In genomic region chr14:105944632-105945610, GRCh38 we compare ENCODE assay signal across 7 cellular contexts.
DNase-seq lines count a peak whose midpoint lies in the region; ATAC-seq and TF ChIP-seq lines count a peak whose summit lies in the region.

No MANE protein-coding gene starts in this region.

- H3K9me3 Mint-ChIP-seq in activated B cell treated with CpG ODN at 0.5 μM for 24 hours: no peaks in the 10 kb centered on the region
- peaks cover 48% of the 10 kb centered on the region for H3K9me3 Mint-ChIP-seq in endothelial cell (ENCODE audit: unreplicated experiment)

- H3K4me1 ChIP-seq in colonic mucosa (no peaks in the 10 kb centered on the region), gastrocnemius medialis (no peaks in the 10 kb centered on the region)

- no peak for TF ChIP-seq CTCF in activated B cell treated with CpG ODN at 0.5 μM for 24 hours (IDR thresholded peaks at IDR 0.05)
- peak; percentile 80 for TF ChIP-seq CTCF in colonic mucosa (IDR thresholded peaks at IDR 0.05)
- peak in 4 of 5 experiments; percentile 27 to 55 (median 40) for TF ChIP-seq CTCF in gastrocnemius medialis (IDR thresholded peaks at IDR 0.05 in 4 of 5, conservative IDR thresholded peaks at IDR 0.05 in 1 of 5)
- no peak for TF ChIP-seq CTCF in endothelial cell (IDR thresholded peaks at IDR 0.05; ENCODE audit: unreplicated experiment)

- H3K4me3 ChIP-seq in colonic mucosa: no peak overlapping the region
- H3K4me3 ChIP-seq in gastrocnemius medialis: no peak overlapping the region

- TF ChIP-seq POLR2A in gastrocnemius medialis (IDR thresholded peaks at IDR 0.05): no peak

- CTCF ChIA-PET in activated B cell treated with CpG ODN at 0.5 μM for 24 hours (lab: Charles Lee): interaction anchor here (0.6 to 1.2 kb wide), 4 partner anchors 24 to 396 kb away, joined by 3 to 4 read pairs (median 3); no protein-coding TSS in a partner anchor

- H3K27ac Mint-ChIP-seq in activated B cell treated with CpG ODN at 0.5 μM for 24 hours (peak overlapping the region; percentile 46), endothelial cell (ENCODE audit: unreplicated experiment) (no peak overlapping the region)

- in situ Hi-C loops in gastrocnemius medialis (cut with MboI; ENCODE audit: low sequenced_read_pairs in 4 of 4): no loop called here

- H3K4me1 Mint-ChIP-seq in activated B cell treated with CpG ODN at 0.5 μM for 24 hours (peaks cover 42% of the 10 kb centered on the region), endothelial cell (ENCODE audit: unreplicated experiment) (no peaks in the 10 kb centered on the region)

- H3K9me3 ChIP-seq in colonic mucosa (no peaks in the 10 kb centered on the region), gastrocnemius medialis (no peaks in the 10 kb centered on the region)

- ATAC-seq in GM18909 (IDR thresholded peaks at IDR 0.05; ENCODE audit: poor library complexity, unreplicated experiment): peak; percentile 48
- peak; percentile 70 for ATAC-seq in activated B cell treated with CpG ODN at 0.5 μM for 24 hours (ENCODE audit: low read depth)
- no peak for ATAC-seq in gastrocnemius medialis

- no peaks in the 10 kb centered on the region for H3K27me3 ChIP-seq in colonic mucosa
- no peaks in the 10 kb centered on the region for H3K27me3 ChIP-seq in gastrocnemius medialis

- POLR2A ChIA-PET in activated B cell treated with CpG ODN at 0.5 μM for 24 hours (lab: Charles Lee): interaction anchor here (0.6 to 1.5 kb wide), 3 partner anchors 79 to 393 kb away, joined by 6 to 9 read pairs (median 9); no protein-coding TSS in a partner anchor

- H3K27ac ChIP-seq in colonic mucosa (no peak overlapping the region), gastrocnemius medialis (no peak overlapping the region)

- intact Hi-C loops in activated B cell treated with CpG ODN at 0.5 μM for 24 hours (cut with micrococcal nuclease) (loop anchor here (5.0 to 10.0 kb wide), 3 partner anchors 52 to 410 kb away; no protein-coding TSS in a partner anchor), colonic mucosa (cut with DNase I) (no loop called here), gastrocnemius medialis (cut with DNase I; ENCODE audit: low total_unique reads) (no loop called here)

- H3K36me3 Mint-ChIP-seq in activated B cell treated with CpG ODN at 0.5 μM for 24 hours (ENCODE audit: low read depth) (no peaks in the 10 kb centered on the region), endothelial cell (ENCODE audit: low read depth, unreplicated experiment) (peaks cover 6% of the 10 kb centered on the region)

- H3K4me3 Mint-ChIP-seq in activated B cell treated with CpG ODN at 0.5 μM for 24 hours (peak overlapping the region; percentile 24), endothelial cell (ENCODE audit: unreplicated experiment) (no peak overlapping the region)

- H3K9ac ChIP-seq in colonic mucosa (ENCODE audit: low read depth in 2 of 2, low read length in 2 of 2): no peak overlapping the region

- peak; percentile 51 for DNase-seq in NCI-H1694 treated with DMSO at 0.1 percent for 48 hours (lab: John Stamatoyannopoulos, UW)
- DNase-seq in activated B cell treated with CpG ODN at 0.5 μM for 24 hours: peak; percentile 53
- peak; percentile 68 for DNase-seq in colonic mucosa
- peak in 1 of 2 donors; percentile 24 for DNase-seq in gastrocnemius medialis
- no peak for DNase-seq in endothelial cell (ENCODE audit: low spot score)
- no peak for DNase-seq in AG08395 (ENCODE audit: low spot score)

- H3K36me3 ChIP-seq in colonic mucosa: no peaks in the 10 kb centered on the region
- no peaks in the 10 kb centered on the region for H3K36me3 ChIP-seq in gastrocnemius medialis

- H3K27me3 Mint-ChIP-seq in activated B cell treated with CpG ODN at 0.5 μM for 24 hours (no peaks in the 10 kb centered on the region), endothelial cell (ENCODE audit: unreplicated experiment) (peaks cover 15% of the 10 kb centered on the region)

Comparison
In these comparisons a context has a peak if more than half of its experiments do, and no peak if none do; other contexts are left out.
1. ATAC-seq: peak in GM18909 (single experiment) and activated B cell treated with CpG ODN at 0.5 μM for 24 hours (single experiment); none in gastrocnemius medialis (0 of 2).
2. DNase-seq: peak in NCI-H1694 treated with DMSO at 0.1 percent for 48 hours (single experiment), activated B cell treated with CpG ODN at 0.5 μM for 24 hours (single experiment) and colonic mucosa (single experiment); none in endothelial cell (single experiment) and AG08395 (single experiment).
3. CTCF ChIP-seq: peak in colonic mucosa (single experiment) and gastrocnemius medialis (4 of 5); none in activated B cell treated with CpG ODN at 0.5 μM for 24 hours (single experiment) and endothelial cell (single experiment).